9 cellular contexts compared by ENCODE assay signal in the genomic region with DNA sequence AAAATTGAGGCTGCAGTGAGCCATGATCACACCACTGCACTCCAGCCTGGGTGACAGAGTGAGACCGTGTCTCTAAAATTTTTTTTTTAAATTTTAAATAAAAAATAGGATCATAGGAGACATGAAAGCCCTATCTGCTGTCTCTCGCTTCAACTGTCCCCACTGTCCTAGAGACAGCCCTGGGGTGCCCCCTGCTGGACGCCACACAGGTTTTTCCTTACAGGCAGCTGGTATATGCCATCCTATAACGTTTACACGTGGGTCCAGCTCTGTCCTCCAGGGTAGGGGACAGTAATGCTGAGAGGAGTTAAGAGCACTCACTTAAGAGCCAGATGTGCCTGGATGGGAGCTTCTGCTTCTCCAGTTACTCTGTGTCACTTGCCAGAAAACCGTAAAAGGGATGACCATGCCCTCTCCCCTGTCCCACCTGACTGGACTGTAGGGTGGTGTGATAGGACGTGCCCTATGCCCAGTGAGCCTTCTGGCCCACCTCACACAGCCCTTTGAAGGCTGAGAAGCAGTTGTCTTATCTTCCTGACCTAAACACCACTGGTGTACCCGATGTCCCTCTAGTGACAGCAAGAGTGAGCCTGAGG. TPM values are rescaled to one million over a fixed set of nuclear protein-coding genes. Genes with fewer than 3 reads are reported as not detected.
DNase-seq lines count a peak whose midpoint lies in the region; ATAC-seq, FAIRE-seq and TF ChIP-seq lines count a peak whose summit lies in the region.
"Had no signal": no experiment of that assay in that cellular context is flagged by ENCODE, and none has a peak within 500 bp of the region (broad histone marks: within the 10 kb centered on the region; RNA-seq: fewer than 3 reads in every experiment).

No MANE protein-coding gene starts in this region.

- no peak overlapping the region for H3K27ac ChIP-seq in A549
- H3K27ac ChIP-seq in HepG2 (ENCODE audit: extremely low read length, insufficient read depth, low read length), result no peak overlapping the region

- WGBS in A549 (ENCODE audit: missing lambda C conversion rate), result 16% methylated on average over 8 of the region's 8 CpGs
- 43% methylated on average over 7 of the region's 8 CpGs for WGBS in HepG2 (ENCODE audit: low lambda C conversion rate)

- POLR2A ChIA-PET in A549 (lab: Yijun Ruan, JAX), result no interaction called here
- POLR2A ChIA-PET in HepG2 (lab: Yijun Ruan, JAX), result interaction anchor here (1.0 kb wide), 2 partner anchors 18 to 104 kb away, joined by 3 read pairs; a partner anchor contains a TSS

- FAIRE-seq in A549 (lab: Jason Lieb, UNC), result no peak
- FAIRE-seq in HepG2 (lab: Jason Lieb, UNC), result no peak

- H3K9ac ChIP-seq in HepG2 (ENCODE audit: insufficient read depth, low read depth, low read length), result no peak overlapping the region

- no peak overlapping the region for H2AFZ ChIP-seq in HepG2 (ENCODE audit: low read length)

- H3K4me1 ChIP-seq in A549, result peaks cover 5% of the 10 kb centered on the region
- peaks cover 39% of the 10 kb centered on the region for H3K4me1 ChIP-seq in HepG2 (ENCODE audit: insufficient read depth, low read length)

- H3K4me2 ChIP-seq in A549 (no peak overlapping the region), HepG2 (ENCODE audit: low read depth, low read length) (no peak overlapping the region)

- peak; percentile 73 for TF ChIP-seq CTCF in A549 (IDR thresholded peaks at IDR 0.05)
- peak; percentile 64 for TF ChIP-seq CTCF in GM20000 (IDR thresholded peaks at IDR 0.05; ENCODE audit: extremely low read depth, missing control alignments)
- peak; percentile 77 for TF ChIP-seq CTCF in HepG2 (CRISPR knock-in tag; IDR thresholded peaks at IDR 0.05)

- DNase-seq in A549 (ENCODE audit: low read depth in 1 of 2, low spot score in 1 of 2), result peak; percentile 58 to 74
- DNase-seq in GM20000 (ENCODE audit: low spot score), result peak; percentile 75
- peak; percentile 57 for DNase-seq in NCI-H446 treated with DMSO at 0.1 percent for 48 hours (lab: John Stamatoyannopoulos, UW)
- peak; percentile 66 for DNase-seq in activated CD4-positive, alpha-beta T cell treated with anti-CD3 and anti-CD28 coated beads for 1 hour
- peak; percentile 89 for DNase-seq in cerebellar cortex (ENCODE audit: low spot score)
- DNase-seq in HepG2 (ENCODE audit: low spot score), result peak; percentile 65
- DNase-seq in stimulated activated CD4-positive, alpha-beta T cell treated with anti-CD3 and anti-CD28 coated beads, TNF-alpha, amount 100 ng/mL, for 4 hours (ENCODE audit: low read depth in 3 of 3), result peak; percentile 60 to 77 (median 61)

- in situ Hi-C loops in HepG2 (cut with HindIII; ENCODE audit: extremely low pct_ligation_motif_present, low pct_unique_long_range_greater_than_20kb), result loop anchor here (10.0 to 25.0 kb wide), 2 partner anchors 401 to 608 kb away; a partner anchor contains a TSS

- intact Hi-C loops in HepG2 (cut with micrococcal nuclease; ENCODE audit: unreplicated experiment), result no loop called here

- H3K27me3 ChIP-seq in HepG2 (ENCODE audit: control insufficient read depth in 1 of 2, insufficient read depth in 2 of 2, low read length in 2 of 2), result no peaks in the 10 kb centered on the region

- CTCF ChIA-PET in A549 (lab: Yijun Ruan, JAX), result interaction anchor here (0.5 to 11.1 kb wide), 36 partner anchors 8 to 614 kb away, joined by 3 to 124 read pairs (median 3); a partner anchor contains a TSS
- CTCF ChIA-PET in HepG2 (lab: Yijun Ruan, JAX; ENCODE audit: low intra/inter-chr PET ratio, low total read pairs), result interaction anchor here (0.7 kb wide), 1 partner anchor 326 kb away, joined by 3 read pairs; no protein-coding TSS in a partner anchor

- H3K9me3 ChIP-seq in A549 (no peaks in the 10 kb centered on the region), HepG2 (ENCODE audit: low read length) (no peaks in the 10 kb centered on the region)

- ATAC-seq in A549 (peak; percentile 64 to 79; a peak in 5 of 6 replicates), HepG2 (peak; percentile 78), HG03095 (IDR thresholded peaks at IDR 0.05; ENCODE audit: unreplicated experiment) (no peak)

- TF ChIP-seq RAD21 in A549 (conservative IDR thresholded peaks at IDR 0.05 in 1 of 2, IDR thresholded peaks at IDR 0.05 in 1 of 2) (peak; percentile 64 to 72), HepG2 (CRISPR knock-in tag; IDR thresholded peaks at IDR 0.05) (0 out of 2 replicates have a peak, but pooled peaks have one; percentile 24)

- H3K79me2 ChIP-seq in HepG2 (ENCODE audit: insufficient read depth, low read length), result no peaks in the 10 kb centered on the region

- H3K4me3 ChIP-seq in A549 (no peak overlapping the region), HepG2 (replicated peaks in 1 of 3; ENCODE audit: insufficient read depth in 1 of 3, low read depth in 2 of 3, low read length in 3 of 3) (no peak overlapping the region)

- BruUV-seq in HepG2 (replicated peaks; lab: Mats Ljungman, UMichigan), result no TSS peak

- TF ChIP-seq POLR2A in A549 (IDR thresholded peaks at IDR 0.05; ENCODE audit: low read length), result no peak
- TF ChIP-seq POLR2A in HepG2 (IDR thresholded peaks at IDR 0.05; ENCODE audit: insufficient read depth in 1 of 2, low read depth in 2 of 2, low read length in 2 of 2), result no peak

- H4K20me1 ChIP-seq in HepG2 (ENCODE audit: insufficient read depth, low read length), result peaks cover 13% of the 10 kb centered on the region; the same call in 1 of the 2 replicates

- TF ChIP-seq EP300 in A549 (IDR thresholded peaks at IDR 0.05) (no peak), HepG2 (IDR thresholded peaks at IDR 0.05; ENCODE audit: low read depth in 2 of 2, low read length in 2 of 2) (no peak), HepG2 (CRISPR knock-in tag; IDR thresholded peaks at IDR 0.05; ENCODE audit: borderline replicate concordance) (no peak)

- peaks cover 0 to 2% of the 10 kb centered on the region in 2 experiments; a peak in 1 of 5 replicates for H3K36me3 ChIP-seq in HepG2 (replicated peaks in 1 of 2; ENCODE audit: control insufficient read depth in 1 of 2, insufficient read depth in 2 of 2, low read length in 2 of 2)

RNA-seq across cellular contexts. Expression of a gene that starts 8.5 kb away (rescaled TPM):
- 5.8 and 8.5 TPM in 2 replicates for polyA plus RNA-seq in A549 (2011; rRNA removed)
- 7.1 and 7.3 TPM in 2 replicates for polyA plus RNA-seq in A549 (2012; cell fraction: cytosol; rRNA removed)
- polyA plus RNA-seq in A549 (2012; cell fraction: nucleus; rRNA removed), result 7.6 and 8.2 TPM in 2 replicates
- 14.3 to 35.2 TPM (median 31.2 TPM) in 3 replicates for polyA plus RNA-seq in A549 (2017; fragmentation: RNase III; extraction: RNeasy Plus Mini Kit Qiagen cat#74134 plus additional on column Dnase treatment)
- polyA minus RNA-seq in A549 (2011; rRNA and poly(A)+ RNA removed), result 3.0 and 4.5 TPM in 2 replicates
- total RNA-seq in HepG2 (2016; rRNA removed; fragmentation: Illumina TruSeq; extraction: Trizol), result 112 and 118 TPM in 2 replicates
- 24.1 and 26.6 TPM in 2 replicates for total RNA-seq in HepG2 (2016; cell fraction: cytosol; rRNA removed; fragmentation: Illumina TruSeq; extraction: Trizol; ENCODE audit: low read depth)
- 117 and 122 TPM in 2 replicates for total RNA-seq in HepG2 (2016; cell fraction: insoluble cytoplasmic fraction; rRNA removed; fragmentation: Illumina TruSeq; extraction: Trizol)
- total RNA-seq in HepG2 (2016; cell fraction: membrane; rRNA removed; fragmentation: Illumina TruSeq; extraction: Trizol), result 42.0 and 46.9 TPM in 2 replicates
- 44.1 and 50.6 TPM in 2 replicates for total RNA-seq in HepG2 (2016; cell fraction: nucleus; rRNA removed; fragmentation: Illumina TruSeq; extraction: Trizol)
- 79.1 and 79.3 TPM in 2 replicates for polyA plus RNA-seq in HepG2 (2011; rRNA removed)
- polyA plus RNA-seq in HepG2 (2011; cell fraction: cytosol; rRNA removed), result 111 and 159 TPM in 2 replicates
- 117 and 119 TPM in 2 replicates for polyA plus RNA-seq in HepG2 (2011; cell fraction: nucleus; rRNA removed)
- 56.3 and 79.3 TPM in 2 replicates for polyA plus RNA-seq in HepG2 (2012)
- 32.5 and 36.0 TPM in 2 replicates for polyA plus RNA-seq in HepG2 (2016; cell fraction: cytosol; fragmentation: Illumina TruSeq; extraction: Trizol; ENCODE audit: low read depth)
- polyA plus RNA-seq in HepG2 (2016; cell fraction: insoluble cytoplasmic fraction; fragmentation: Illumina TruSeq; extraction: Trizol; ENCODE audit: low read depth), result 190 and 198 TPM in 2 replicates
- 55.6 and 59.6 TPM in 2 replicates for polyA plus RNA-seq in HepG2 (2016; cell fraction: membrane; fragmentation: Illumina TruSeq; extraction: Trizol; ENCODE audit: low read depth)
- 151 and 157 TPM in 2 replicates for polyA plus RNA-seq in HepG2 (2016; cell fraction: nucleus; fragmentation: Illumina TruSeq; extraction: Trizol; ENCODE audit: insufficient read depth, low read depth)
- polyA minus RNA-seq in HepG2 (2011; rRNA and poly(A)+ RNA removed; ENCODE audit: low replicate concordance), result 7.8 and 69.7 TPM in 2 replicates
- polyA minus RNA-seq in HepG2 (2011; cell fraction: cytosol; rRNA and poly(A)+ RNA removed), result 28.6 and 33.3 TPM in 2 replicates
- 16.7 and 18.5 TPM in 2 replicates for polyA minus RNA-seq in HepG2 (2011; cell fraction: nucleus; rRNA and poly(A)+ RNA removed)

RNA-seq across cellular contexts. Expression of a gene that starts 8.9 kb away (rescaled TPM):
- polyA plus RNA-seq in A549 (2011; rRNA removed) (10.3 and 10.4 TPM in 2 replicates), A549 (2017; fragmentation: RNase III; extraction: RNeasy Plus Mini Kit Qiagen cat#74134 plus additional on column Dnase treatment) (21.7 to 27.3 TPM (median 26.9 TPM) in 3 replicates), HepG2 (2011; rRNA removed) (27.9 and 31.2 TPM in 2 replicates)
- polyA plus RNA-seq in A549 (2012; cell fraction: cytosol; rRNA removed), result 21.9 and 29.7 TPM in 2 replicates
- polyA plus RNA-seq in A549 (2012; cell fraction: nucleus; rRNA removed), result 90.7 and 96.8 TPM in 2 replicates
- 8.1 and 8.8 TPM in 2 replicates for polyA minus RNA-seq in A549 (2011; rRNA and poly(A)+ RNA removed)
- total RNA-seq in HepG2 (2016; rRNA removed; fragmentation: Illumina TruSeq; extraction: Trizol), result 13.4 and 22.4 TPM in 2 replicates
- 8.3 and 9.2 TPM in 2 replicates for total RNA-seq in HepG2 (2016; cell fraction: cytosol; rRNA removed; fragmentation: Illumina TruSeq; extraction: Trizol; ENCODE audit: low read depth)
- total RNA-seq in HepG2 (2016; cell fraction: insoluble cytoplasmic fraction; rRNA removed; fragmentation: Illumina TruSeq; extraction: Trizol), result 13.9 and 21.3 TPM in 2 replicates
- 11.8 and 12.2 TPM in 2 replicates for total RNA-seq in HepG2 (2016; cell fraction: membrane; rRNA removed; fragmentation: Illumina TruSeq; extraction: Trizol)
- 27.2 and 30.0 TPM in 2 replicates for total RNA-seq in HepG2 (2016; cell fraction: nucleus; rRNA removed; fragmentation: Illumina TruSeq; extraction: Trizol)
- 15.5 and 22.9 TPM in 2 replicates for polyA plus RNA-seq in HepG2 (2011; cell fraction: cytosol; rRNA removed)
- polyA plus RNA-seq in HepG2 (2011; cell fraction: nucleus; rRNA removed), result 216 and 281 TPM in 2 replicates
- polyA plus RNA-seq in HepG2 (2012), result 14.5 and 21.6 TPM in 2 replicates
- 6.4 and 7.6 TPM in 2 replicates for polyA plus RNA-seq in HepG2 (2016; cell fraction: cytosol; fragmentation: Illumina TruSeq; extraction: Trizol; ENCODE audit: low read depth)
- 16.6 and 20.5 TPM in 2 replicates for polyA plus RNA-seq in HepG2 (2016; cell fraction: insoluble cytoplasmic fraction; fragmentation: Illumina TruSeq; extraction: Trizol; ENCODE audit: low read depth)
- polyA plus RNA-seq in HepG2 (2016; cell fraction: membrane; fragmentation: Illumina TruSeq; extraction: Trizol; ENCODE audit: low read depth), result 10.7 and 11.0 TPM in 2 replicates
- 63.3 and 73.9 TPM in 2 replicates for polyA plus RNA-seq in HepG2 (2016; cell fraction: nucleus; fragmentation: Illumina TruSeq; extraction: Trizol; ENCODE audit: insufficient read depth, low read depth)
- polyA minus RNA-seq in HepG2 (2011; rRNA and poly(A)+ RNA removed; ENCODE audit: low replicate concordance), result 6.4 and 37.9 TPM in 2 replicates
- 5.6 and 11.0 TPM in 2 replicates for polyA minus RNA-seq in HepG2 (2011; cell fraction: cytosol; rRNA and poly(A)+ RNA removed)
- 63.7 and 77.4 TPM in 2 replicates for polyA minus RNA-seq in HepG2 (2011; cell fraction: nucleus; rRNA and poly(A)+ RNA removed)

RNA-seq across cellular contexts. Expression of a gene that starts 18.2 kb away (rescaled TPM):
- polyA plus RNA-seq in A549 (2011; rRNA removed) (7.7 and 8.5 TPM in 2 replicates), A549 (2017; fragmentation: RNase III; extraction: RNeasy Plus Mini Kit Qiagen cat#74134 plus additional on column Dnase treatment) (4.8 to 5.5 TPM (median 5.4 TPM) in 3 replicates), HepG2 (2011; rRNA removed) (8.0 and 8.1 TPM in 2 replicates)
- 14.3 and 18.0 TPM in 2 replicates for polyA plus RNA-seq in A549 (2012; cell fraction: cytosol; rRNA removed)
- polyA plus RNA-seq in A549 (2012; cell fraction: nucleus; rRNA removed), result 6.8 and 9.0 TPM in 2 replicates
- polyA minus RNA-seq in A549 (2011; rRNA and poly(A)+ RNA removed), result 6.7 and 7.7 TPM in 2 replicates
- total RNA-seq in HepG2 (2016; rRNA removed; fragmentation: Illumina TruSeq; extraction: Trizol), result 10.0 and 10.7 TPM in 2 replicates
- 21.0 and 25.0 TPM in 2 replicates for total RNA-seq in HepG2 (2016; cell fraction: cytosol; rRNA removed; fragmentation: Illumina TruSeq; extraction: Trizol; ENCODE audit: low read depth)
- 8.7 and 9.5 TPM in 2 replicates for total RNA-seq in HepG2 (2016; cell fraction: insoluble cytoplasmic fraction; rRNA removed; fragmentation: Illumina TruSeq; extraction: Trizol)
- total RNA-seq in HepG2 (2016; cell fraction: membrane; rRNA removed; fragmentation: Illumina TruSeq; extraction: Trizol), result 20.2 and 24.8 TPM in 2 replicates
- total RNA-seq in HepG2 (2016; cell fraction: nucleus; rRNA removed; fragmentation: Illumina TruSeq; extraction: Trizol), result 4.0 and 5.2 TPM in 2 replicates
- polyA plus RNA-seq in HepG2 (2011; cell fraction: cytosol; rRNA removed), result 7.1 and 10.5 TPM in 2 replicates
- polyA plus RNA-seq in HepG2 (2011; cell fraction: nucleus; rRNA removed), result 3.5 and 4.5 TPM in 2 replicates
- polyA plus RNA-seq in HepG2 (2012), result 2.1 and 2.9 TPM in 2 replicates
- 34.0 and 38.4 TPM in 2 replicates for polyA plus RNA-seq in HepG2 (2016; cell fraction: cytosol; fragmentation: Illumina TruSeq; extraction: Trizol; ENCODE audit: low read depth)
- 11.8 and 12.6 TPM in 2 replicates for polyA plus RNA-seq in HepG2 (2016; cell fraction: insoluble cytoplasmic fraction; fragmentation: Illumina TruSeq; extraction: Trizol; ENCODE audit: low read depth)
- polyA plus RNA-seq in HepG2 (2016; cell fraction: membrane; fragmentation: Illumina TruSeq; extraction: Trizol; ENCODE audit: low read depth), result 23.7 and 27.8 TPM in 2 replicates
- 9.0 and 9.5 TPM in 2 replicates for polyA plus RNA-seq in HepG2 (2016; cell fraction: nucleus; fragmentation: Illumina TruSeq; extraction: Trizol; ENCODE audit: insufficient read depth, low read depth)
- 3.3 and 10.2 TPM in 2 replicates for polyA minus RNA-seq in HepG2 (2011; rRNA and poly(A)+ RNA removed; ENCODE audit: low replicate concordance)
- 2.5 and 3.6 TPM in 2 replicates for polyA minus RNA-seq in HepG2 (2011; cell fraction: cytosol; rRNA and poly(A)+ RNA removed)
- 0.64 and 1.1 TPM in 2 replicates for polyA minus RNA-seq in HepG2 (2011; cell fraction: nucleus; rRNA and poly(A)+ RNA removed)

RNA-seq across cellular contexts. Expression of a gene that starts 35.2 kb away (rescaled TPM):
- 32.5 and 35.4 TPM in 2 replicates for polyA plus RNA-seq in A549 (2011; rRNA removed)
- 67.2 and 71.8 TPM in 2 replicates for polyA plus RNA-seq in A549 (2012; cell fraction: cytosol; rRNA removed)
- 52.5 and 53.0 TPM in 2 replicates for polyA plus RNA-seq in A549 (2012; cell fraction: nucleus; rRNA removed)
- polyA plus RNA-seq in A549 (2017; fragmentation: RNase III; extraction: RNeasy Plus Mini Kit Qiagen cat#74134 plus additional on column Dnase treatment), result 30.6 to 31.7 TPM (median 31.2 TPM) in 3 replicates
- polyA minus RNA-seq in A549 (2011; rRNA and poly(A)+ RNA removed), result 34.5 and 39.9 TPM in 2 replicates
- total RNA-seq in HepG2 (2016; rRNA removed; fragmentation: Illumina TruSeq; extraction: Trizol), result 37.6 and 53.8 TPM in 2 replicates
- 164 and 195 TPM in 2 replicates for total RNA-seq in HepG2 (2016; cell fraction: cytosol; rRNA removed; fragmentation: Illumina TruSeq; extraction: Trizol; ENCODE audit: low read depth)
- total RNA-seq in HepG2 (2016; cell fraction: insoluble cytoplasmic fraction; rRNA removed; fragmentation: Illumina TruSeq; extraction: Trizol), result 34.8 and 55.0 TPM in 2 replicates
- total RNA-seq in HepG2 (2016; cell fraction: membrane; rRNA removed; fragmentation: Illumina TruSeq; extraction: Trizol), result 127 and 152 TPM in 2 replicates
- 28.6 and 32.6 TPM in 2 replicates for total RNA-seq in HepG2 (2016; cell fraction: nucleus; rRNA removed; fragmentation: Illumina TruSeq; extraction: Trizol)
- polyA plus RNA-seq in HepG2 (2011; rRNA removed), result 51.8 and 53.0 TPM in 2 replicates
- polyA plus RNA-seq in HepG2 (2011; cell fraction: cytosol; rRNA removed), result 56.2 and 86.8 TPM in 2 replicates
- 69.0 and 73.0 TPM in 2 replicates for polyA plus RNA-seq in HepG2 (2011; cell fraction: nucleus; rRNA removed)
- 33.6 and 38.0 TPM in 2 replicates for polyA plus RNA-seq in HepG2 (2012)
- 231 and 260 TPM in 2 replicates for polyA plus RNA-seq in HepG2 (2016; cell fraction: cytosol; fragmentation: Illumina TruSeq; extraction: Trizol; ENCODE audit: low read depth)
- 43.5 and 51.8 TPM in 2 replicates for polyA plus RNA-seq in HepG2 (2016; cell fraction: insoluble cytoplasmic fraction; fragmentation: Illumina TruSeq; extraction: Trizol; ENCODE audit: low read depth)
- polyA plus RNA-seq in HepG2 (2016; cell fraction: membrane; fragmentation: Illumina TruSeq; extraction: Trizol; ENCODE audit: low read depth), result 147 and 163 TPM in 2 replicates
- 60.5 and 63.4 TPM in 2 replicates for polyA plus RNA-seq in HepG2 (2016; cell fraction: nucleus; fragmentation: Illumina TruSeq; extraction: Trizol; ENCODE audit: insufficient read depth, low read depth)
- 65.7 and 126 TPM in 2 replicates for polyA minus RNA-seq in HepG2 (2011; rRNA and poly(A)+ RNA removed; ENCODE audit: low replicate concordance)
- 20.8 and 24.6 TPM in 2 replicates for polyA minus RNA-seq in HepG2 (2011; cell fraction: cytosol; rRNA and poly(A)+ RNA removed)
- 15.5 and 18.3 TPM in 2 replicates for polyA minus RNA-seq in HepG2 (2011; cell fraction: nucleus; rRNA and poly(A)+ RNA removed)

RNA-seq across cellular contexts. Expression of a gene that starts 45.7 kb away (rescaled TPM):
- polyA plus RNA-seq in A549 (2011; rRNA removed) (0.03 and 0.04 TPM in 2 replicates), A549 (2017; fragmentation: RNase III; extraction: RNeasy Plus Mini Kit Qiagen cat#74134 plus additional on column Dnase treatment) (0.03 to 0.08 TPM in 2 of 3 replicates, not detected in the other), HepG2 (2011; rRNA removed) (not detected in 2 replicates)
- under 0.01 and 0.01 TPM in 2 replicates for polyA plus RNA-seq in A549 (2012; cell fraction: cytosol; rRNA removed)
- polyA plus RNA-seq in A549 (2012; cell fraction: nucleus; rRNA removed), result 0.01 and 0.04 TPM in 2 replicates
- not detected in 2 replicates for polyA minus RNA-seq in A549 (2011; rRNA and poly(A)+ RNA removed)
- 0.02 TPM in 1 of 2 replicates, not detected in the other for total RNA-seq in HepG2 (2016; rRNA removed; fragmentation: Illumina TruSeq; extraction: Trizol)
- not detected in 2 replicates for total RNA-seq in HepG2 (2016; cell fraction: cytosol; rRNA removed; fragmentation: Illumina TruSeq; extraction: Trizol; ENCODE audit: low read depth)
- 0.02 TPM in 1 of 2 replicates, not detected in the other for total RNA-seq in HepG2 (2016; cell fraction: insoluble cytoplasmic fraction; rRNA removed; fragmentation: Illumina TruSeq; extraction: Trizol)
- total RNA-seq in HepG2 (2016; cell fraction: membrane; rRNA removed; fragmentation: Illumina TruSeq; extraction: Trizol), result not detected in 2 replicates
- total RNA-seq in HepG2 (2016; cell fraction: nucleus; rRNA removed; fragmentation: Illumina TruSeq; extraction: Trizol), result not detected in 2 replicates
- polyA plus RNA-seq in HepG2 (2011; cell fraction: cytosol; rRNA removed), result under 0.01 TPM in 1 of 2 replicates, not detected in the other
- polyA plus RNA-seq in HepG2 (2011; cell fraction: nucleus; rRNA removed), result not detected in 2 replicates
- not detected in 2 replicates for polyA plus RNA-seq in HepG2 (2012)
- not detected in 2 replicates for polyA plus RNA-seq in HepG2 (2016; cell fraction: cytosol; fragmentation: Illumina TruSeq; extraction: Trizol; ENCODE audit: low read depth)
- polyA plus RNA-seq in HepG2 (2016; cell fraction: insoluble cytoplasmic fraction; fragmentation: Illumina TruSeq; extraction: Trizol; ENCODE audit: low read depth), result not detected in 2 replicates
- polyA plus RNA-seq in HepG2 (2016; cell fraction: membrane; fragmentation: Illumina TruSeq; extraction: Trizol; ENCODE audit: low read depth), result not detected in 2 replicates
- 0.05 TPM in 1 of 2 replicates, not detected in the other for polyA plus RNA-seq in HepG2 (2016; cell fraction: nucleus; fragmentation: Illumina TruSeq; extraction: Trizol; ENCODE audit: insufficient read depth, low read depth)
- polyA minus RNA-seq in HepG2 (2011; rRNA and poly(A)+ RNA removed; ENCODE audit: low replicate concordance), result 0.09 and 0.10 TPM in 2 replicates
- not detected in 2 replicates for polyA minus RNA-seq in HepG2 (2011; cell fraction: cytosol; rRNA and poly(A)+ RNA removed)
- polyA minus RNA-seq in HepG2 (2011; cell fraction: nucleus; rRNA and poly(A)+ RNA removed), result not detected in 2 replicates
- total RNA-seq: skeletal muscle tissue had no signal
